In the genomic region with DNA sequence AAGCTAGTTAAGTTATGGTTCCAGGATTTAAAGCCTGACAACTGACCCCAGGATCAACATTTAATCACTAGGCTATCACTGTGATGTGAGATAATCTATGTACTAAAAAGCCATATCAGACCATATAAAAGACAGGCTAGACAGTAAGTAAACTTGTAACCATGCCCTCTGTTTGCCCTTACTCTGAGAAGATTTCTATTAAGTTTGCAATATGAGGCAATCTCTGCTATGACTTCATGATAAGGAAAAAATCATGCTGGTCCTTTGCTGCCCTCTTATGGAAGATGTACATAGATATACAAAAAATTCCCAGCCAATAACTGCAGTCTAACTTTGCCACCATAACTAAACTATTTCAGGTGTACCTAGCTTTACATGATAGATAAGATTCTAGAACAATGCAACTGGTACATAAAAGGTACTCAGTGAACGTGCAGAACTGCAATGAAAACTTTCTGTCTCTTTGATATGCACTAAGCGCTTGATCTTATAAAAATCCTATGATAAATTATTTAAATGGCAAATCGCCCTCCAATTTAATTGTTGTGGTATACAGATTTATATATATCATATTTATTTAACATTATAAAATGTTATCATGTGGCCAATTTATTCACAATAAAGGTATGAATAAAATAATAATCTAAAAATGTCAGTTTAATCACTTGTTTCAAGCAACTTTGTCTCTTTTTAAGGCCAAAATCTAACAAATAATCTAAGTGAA, we compare ENCODE assay signal across 8 cellular contexts.
DNase-seq lines count a peak whose midpoint lies in the region; ATAC-seq, FAIRE-seq and TF ChIP-seq lines count a peak whose summit lies in the region.

No MANE protein-coding gene starts in this region.

- peak; percentile 63 for FAIRE-seq in GM18507 (lab: Jason Lieb, UNC)

- peak; percentile 43 for TF ChIP-seq CTCF in kidney epithelial cell (IDR thresholded peaks at IDR 0.05; ENCODE audit: insufficient read depth, low read length, poor library complexity, severe bottlenecking)
- peak; percentile 59 to 64 for TF ChIP-seq CTCF in tibial artery (IDR thresholded peaks at IDR 0.05)

- no peaks in the 10 kb centered on the region for H3K27me3 ChIP-seq in kidney epithelial cell (ENCODE audit: control insufficient read depth, insufficient read depth, low read length)
- no peaks in the 10 kb centered on the region for H3K27me3 ChIP-seq in tibial artery

- ATAC-seq in GM18873 (IDR thresholded peaks at IDR 0.05; ENCODE audit: low FRiP score, unreplicated experiment) = no peak
- ATAC-seq in GM18498 (IDR thresholded peaks at IDR 0.05; ENCODE audit: unreplicated experiment) = no peak

- peaks cover 0 to 9% (median 0%) of the 10 kb centered on the region in 4 donors for H3K4me1 ChIP-seq in tibial artery

- H3K9me3 ChIP-seq in tibial artery = no peaks in the 10 kb centered on the region

- H3K27ac ChIP-seq in tibial artery = peak overlapping the region in 1 of 2 donors; percentile 37

- no peak overlapping the region for H3K4me3 ChIP-seq in kidney epithelial cell (ENCODE audit: low read depth, low read length)
- no peak overlapping the region for H3K4me3 ChIP-seq in tibial artery

- H3K36me3 ChIP-seq in kidney epithelial cell (ENCODE audit: control insufficient read depth, insufficient read depth, low read length) = no peaks in the 10 kb centered on the region
- peaks cover 0 to 9% (median 9%) of the 10 kb centered on the region in 3 donors for H3K36me3 ChIP-seq in tibial artery

- DNase-seq in AML-193 (lab: John Stamatoyannopoulos, UW) (peak; percentile 94 to 95), GM18507 (ENCODE audit: extremely low spot score, insufficient read length, low read depth) (no peak), NCI-H69 (lab: John Stamatoyannopoulos, UW) (peak; percentile 78), astrocyte of the hippocampus (ENCODE audit: low read depth, low spot score) (peak; percentile 72), kidney epithelial cell (ENCODE audit: low read depth) (peak; percentile 43), tibial artery (no peak)

- intact Hi-C loops in tibial artery (cut with DNase I; ENCODE audit: low total_unique reads) = no loop called here

Comparison
In these comparisons a context has a peak if more than half of its experiments do, and no peak if none do; other contexts are left out.
1. DNase-seq: peak in AML-193 (2 of 2), NCI-H69 (single experiment), astrocyte of the hippocampus (single experiment) and kidney epithelial cell (single experiment); none in GM18507 (single experiment) and tibial artery (0 of 2).